In the genomic region with DNA sequence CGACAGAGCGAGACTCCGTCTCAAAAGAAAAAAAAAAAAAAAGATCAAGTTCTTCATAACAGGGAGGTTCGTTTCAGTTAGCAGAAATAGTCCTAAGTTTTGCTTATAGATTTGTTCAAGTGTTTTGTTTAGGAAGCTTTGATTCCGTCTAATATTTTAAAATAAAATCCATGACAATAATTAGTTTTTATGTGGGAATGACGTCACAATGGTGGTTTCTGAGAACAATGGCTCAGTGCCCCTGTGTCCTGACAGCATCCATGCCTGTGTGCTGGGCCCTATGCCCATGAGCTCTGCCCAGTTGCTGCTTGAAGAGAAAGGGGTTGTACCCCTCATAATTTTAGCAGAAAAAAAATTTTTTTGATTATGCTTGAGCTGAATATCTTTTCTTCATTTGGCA, we compare ENCODE assay signal across 26 cellular contexts.
"Had no signal": no experiment of that assay in that cellular context is flagged by ENCODE, and none has a peak within 500 bp of the region (broad histone marks: within the 10 kb centered on the region; RNA-seq: fewer than 3 reads in every experiment).

No MANE protein-coding gene starts in this region.

- H3K27ac ChIP-seq: neural progenitor cell, ovary, parathyroid adenoma, psoas muscle, skin epidermis, stomach, thoracic aorta, thyroid gland, tibial nerve, upper lobe of left lung, vagina had no signal

- H3K4me3 ChIP-seq: neural progenitor cell, ovary, psoas muscle, skin epidermis, smooth muscle cell, stomach, thoracic aorta, thyroid gland, tibial nerve, upper lobe of left lung, vagina had no signal

- H3K36me3 ChIP-seq: neural progenitor cell, ovary, stomach, thoracic aorta, thyroid gland, tibial nerve, upper lobe of left lung, vagina had no signal

- H3K9ac ChIP-seq: neural progenitor cell, parathyroid adenoma had no signal

- FAIRE-seq: urothelium cell line had no signal

- H2AFZ ChIP-seq: neural progenitor cell, parathyroid adenoma had no signal

- H3K79me2 ChIP-seq: parathyroid adenoma had no signal

- H3K9me3 ChIP-seq: ovary, psoas muscle, stomach, thoracic aorta, thyroid gland, tibial nerve, upper lobe of left lung, vagina had no signal

- H3K27me3 ChIP-seq: neural progenitor cell, ovary, thyroid gland, tibial nerve, upper lobe of left lung, vagina had no signal

- H3K4me2 ChIP-seq: neural progenitor cell, smooth muscle cell had no signal

- H3K4me1 ChIP-seq: parathyroid adenoma, psoas muscle, stomach, thyroid gland, tibial nerve, upper lobe of left lung, vagina had no signal

- ATAC-seq: psoas muscle; right cardiac atrium; sciatic nerve; stimulated activated effector memory CD8-positive, alpha-beta T cell treated with anti-CD3 and anti-CD28 coated beads, Interleukin-12 subunit alpha, Interleukin-12 subunit beta, amount 100 ng/mL, for 72 hours; stimulated activated naive B cell treated with anti-CD40 and anti-IgM and Interleukin-4, amounts not matched to agents 10 μg/mL and 1 μg/mL and 100 μg/mL, for 72 hours had no signal

- DNase-seq: natural killer cell; occipital lobe; ovary; posterior cingulate gyrus; psoas muscle; right cardiac atrium; stimulated activated CD4-positive, alpha-beta T cell treated with anti-CD3 and anti-CD28 coated beads, Interleukin-15, amount 100 ng/mL, for 24 hours; stimulated activated CD4-positive, alpha-beta T cell treated with anti-CD3 and anti-CD28 coated beads, Interleukin-2, amount 100 ng/mL, for 24 hours; stimulated activated CD4-positive, alpha-beta T cell treated with anti-CD3 and anti-CD28 coated beads, Interleukin-2, amount 100 ng/mL, for 48 hours; stimulated activated CD4-positive, alpha-beta T cell treated with anti-CD3 and anti-CD28 coated beads, Interleukin-4, amount 100 ng/mL, for 24 hours; stimulated activated naive B cell treated with anti-CD40 and anti-IgM and Interleukin-4, amounts not matched to agents 10 μg/mL and 1 μg/mL and 100 μg/mL, for 72 hours; stimulated activated naive CD4-positive, alpha-beta T cell treated with Interleukin-2 at 50 U/mL for 16 hours; stomach; thyroid gland; trophoblast cell had no signal
